In genomic region chr17:45317113-45317820, GRCh38 we compare ENCODE assay signal across 8 cellular contexts. TPM values are rescaled to one million over a fixed set of nuclear protein-coding genes. Genes with fewer than 3 reads are reported as not detected.
DNase-seq lines count a peak whose midpoint lies in the region; ATAC-seq, FAIRE-seq and TF ChIP-seq lines count a peak whose summit lies in the region.

No MANE protein-coding gene starts in this region.

- no peak for TF ChIP-seq CTCF in brain (conservative IDR thresholded peaks at IDR 0.05)

- DNase-seq in NCI-H2107 (lab: John Stamatoyannopoulos, UW): peak; percentile 98
- DNase-seq in iPS DF 19.7 (ENCODE audit: low read depth, low spot score): peak; percentile 99
- peak; percentile 100 for DNase-seq in sciatic nerve (ENCODE audit: low spot score)

- FAIRE-seq in A204.1 (lab: Jason Lieb, UNC): peak; percentile 96
- FAIRE-seq in TTC549 (lab: Jason Lieb, UNC): peak; percentile 94

- peak overlapping the region; percentile 94 to 99 (median 98) for H3K27ac Mint-ChIP-seq in brain

- intact Hi-C loops in sciatic nerve (cut with DNase I): no loop called here

- ATAC-seq in HG03064 (IDR thresholded peaks at IDR 0.05; ENCODE audit: low read depth, unreplicated experiment): peak; percentile 64
- ATAC-seq in sciatic nerve: peak; percentile 96

- peaks cover 0 to 3% (median 0%) of the 10 kb centered on the region in 5 experiments for H3K9me3 Mint-ChIP-seq in brain

- H3K4me3 Mint-ChIP-seq in brain: peak overlapping the region; percentile 90 to 94 (median 92)

- no peaks in the 10 kb centered on the region for H3K36me3 Mint-ChIP-seq in brain

- H3K4me1 Mint-ChIP-seq in brain: peaks cover 77% of the 10 kb centered on the region

- H3K27me3 Mint-ChIP-seq in brain: peaks cover 12% of the 10 kb centered on the region

- peak; percentile 64 for TF ChIP-seq POLR2A in GM18526 (IDR thresholded peaks at IDR 0.05; ENCODE audit: extremely low read depth, insufficient read length)

RNA-seq across cellular contexts. Expression of gene MAP3K14, which starts 0.4 kb away (rescaled TPM):
- 6.8 TPM for polyA plus RNA-seq in brain (ENCODE audit: insufficient read depth, low read depth, low replicate concordance)
- 19.1 TPM for total RNA-seq in sciatic nerve

RNA-seq across cellular contexts. Expression of gene SPATA32, which starts 55.4 kb away (rescaled TPM):
- not detected for polyA plus RNA-seq in brain (ENCODE audit: insufficient read depth, low read depth, low replicate concordance)
- total RNA-seq in sciatic nerve: not detected

Comparison
In these comparisons a context has a peak if more than half of its experiments do, and no peak if none do; other contexts are left out.
1. Peak in every context shown above with its lines: DNase-seq and ATAC-seq.